Comparison of ENCODE assay signal across 16 cellular contexts in genomic region chr6:116012471-116012949, GRCh38. TPM values are rescaled to one million over a fixed set of nuclear protein-coding genes. Genes with fewer than 3 reads are reported as not detected.
DNase-seq lines count a peak whose midpoint lies in the region; ATAC-seq and TF ChIP-seq lines count a peak whose summit lies in the region.
"Had no signal": no experiment of that assay in that cellular context is flagged by ENCODE, and none has a peak within 500 bp of the region (broad histone marks: within the 10 kb centered on the region; RNA-seq: fewer than 3 reads in every experiment).

No MANE protein-coding gene starts in this region.

- no peak overlapping the region for H3K27ac Mint-ChIP-seq in progenitor cell of endocrine pancreas
- H3K27ac Mint-ChIP-seq: activated naive CD8-positive, alpha-beta T cell treated with anti-CD3 and anti-CD28 coated beads, Interleukin-2, amount 50 U/mL, for 24 hours had no signal

- in situ Hi-C loops in Caki2 (cut with HindIII; ENCODE audit: low pct_unique_long_range_greater_than_20kb, low sequenced_read_pairs), result loop anchor here (10.0 kb wide), 1 partner anchor 52 kb away; the partner anchor contains the start of gene FRK

- peaks cover 5% of the 10 kb centered on the region for H3K36me3 Mint-ChIP-seq in progenitor cell of endocrine pancreas (ENCODE audit: insufficient read depth)

- no peaks in the 10 kb centered on the region for H3K27me3 Mint-ChIP-seq in progenitor cell of endocrine pancreas

- H3K4me1 Mint-ChIP-seq in progenitor cell of endocrine pancreas (ENCODE audit: low read depth), result peaks cover 37% of the 10 kb centered on the region

- peaks cover 0 to 78% (median 26%) of the 10 kb centered on the region in 4 donors for H3K4me1 ChIP-seq in right lobe of liver

- 11% methylated on average over 1 of the region's 1 CpG for WGBS in right lobe of liver (ENCODE audit: insufficient coverage, low coverage, low lambda C conversion rate, missing lambda C conversion rate)

- H3K4me3 Mint-ChIP-seq in progenitor cell of endocrine pancreas (ENCODE audit: low read depth), result no peak overlapping the region
- H3K4me3 Mint-ChIP-seq: activated naive CD8-positive, alpha-beta T cell treated with anti-CD3 and anti-CD28 coated beads, Interleukin-2, amount 50 U/mL, for 24 hours; activated T-cell treated with anti-CD3 and anti-CD28 coated beads, Interleukin-2, amount 50 U/mL, for 4 hours had no signal

- H3K9me3 Mint-ChIP-seq in progenitor cell of endocrine pancreas (ENCODE audit: low read depth), result peaks cover 4% of the 10 kb centered on the region
- H3K9me3 Mint-ChIP-seq: activated naive CD8-positive, alpha-beta T cell treated with anti-CD3 and anti-CD28 coated beads, Interleukin-2, amount 50 U/mL, for 24 hours; activated T-cell treated with anti-CD3 and anti-CD28 coated beads, Interleukin-2, amount 50 U/mL, for 4 hours had no signal

- peak; percentile 52 to 79 (median 58) for ATAC-seq in right lobe of liver
- ATAC-seq: activated naive CD8-positive, alpha-beta T cell treated with anti-CD3 and anti-CD28 coated beads, Interleukin-2, amount 50 U/mL, for 24 hours; activated T-cell treated with anti-CD3 and anti-CD28 coated beads, Interleukin-2, amount 50 U/mL, for 4 hours; SK-N-SH treated with all-trans-retinoic acid at 6 μM for 48 hours; stimulated activated naive CD8-positive, alpha-beta T cell treated with anti-CD3 and anti-CD28 coated beads, Interleukin-15, Interleukin-2, amounts not matched to agents 100 U/mL and 50 U/mL, for 24 hours had no signal

- peak overlapping the region in 2 of 3 donors; percentile 52 to 55 for H3K27ac ChIP-seq in right lobe of liver
- H3K27ac ChIP-seq: HL-60 had no signal

- H3K9me3 ChIP-seq in right lobe of liver, result no peaks in the 10 kb centered on the region

- TF ChIP-seq POLR2A in right lobe of liver (IDR thresholded peaks at IDR 0.05), result no peak

- no peak overlapping the region for H3K4me3 ChIP-seq in choroid plexus epithelial cell (ENCODE audit: low read depth, low read length)
- H3K4me3 ChIP-seq in right lobe of liver, result no peak overlapping the region
- H3K4me3 ChIP-seq: coronary artery had no signal

- intact Hi-C loops in right lobe of liver (cut with DNase I), result loop anchor here in 1 of 2 donors (5.0 kb wide), 1 partner anchor 85 kb away; no protein-coding TSS in a partner anchor

- DNase-seq in Caki2 (ENCODE audit: low read depth) (peak; percentile 69), M059J (ENCODE audit: low read depth) (peak; percentile 68), choroid plexus epithelial cell (ENCODE audit: low read depth) (peak; percentile 60), right lobe of liver (peak in 2 of 3 donors; percentile 55 to 60), GM10266 (ENCODE audit: extremely low spot score) (no peak), progenitor cell of endocrine pancreas (ENCODE audit: low spot score, unreplicated experiment) (no peak), nucleus accumbens (lab: John Stamatoyannopoulos, UW) (no peak)
- DNase-seq in stimulated activated CD4-positive, alpha-beta T cell treated with anti-CD3 and anti-CD28 coated beads, Interleukin-4, amount 100 ng/mL, for 24 hours, result no peak
- DNase-seq: activated naive CD8-positive, alpha-beta T cell treated with anti-CD3 and anti-CD28 coated beads, Interleukin-2, amount 50 U/mL, for 24 hours; activated T-cell treated with anti-CD3 and anti-CD28 coated beads, Interleukin-2, amount 50 U/mL, for 4 hours; COR-L47; NCI-H1694 treated with DMSO at 0.1 percent for 48 hours; stimulated activated naive CD8-positive, alpha-beta T cell treated with anti-CD3 and anti-CD28 coated beads, Interleukin-15, Interleukin-2, amounts not matched to agents 100 U/mL and 50 U/mL, for 24 hours had no signal

- H3K27me3 ChIP-seq in right lobe of liver, result no peaks in the 10 kb centered on the region

- no peaks in the 10 kb centered on the region for H3K36me3 ChIP-seq in right lobe of liver

- no peak for TF ChIP-seq CTCF in choroid plexus epithelial cell (conservative IDR thresholded peaks at IDR 0.05; ENCODE audit: low read depth, low read length)
- TF ChIP-seq CTCF in right lobe of liver (IDR thresholded peaks at IDR 0.05), result peak in 1 of 4 donors; percentile 7
- TF ChIP-seq CTCF in GM10266 (IDR thresholded peaks at IDR 0.05; ENCODE audit: control insufficient read depth, insufficient read depth, low read depth, missing control alignments), result no peak
- no peak for TF ChIP-seq CTCF in progenitor cell of endocrine pancreas (IDR thresholded peaks at IDR 0.05; ENCODE audit: unreplicated experiment)

RNA-seq across cellular contexts. Expression of gene FRK, which starts 48.2 kb away (rescaled TPM):
- 5.0 and 5.1 TPM in 2 replicates for total RNA-seq in Caki2 (2014; rRNA removed; shearing (Covaris generic); ENCODE audit: low replicate concordance)
- 1.3 and 2.2 TPM in 2 replicates for total RNA-seq in M059J (2014; rRNA removed; shearing (Covaris generic))
- total RNA-seq in right lobe of liver, result 10 to 100 TPM in 4 of 6 experiments, 1 to 10 TPM in 2; 8.4 to 14.1 (median 11.9) TPM
- total RNA-seq in progenitor cell of endocrine pancreas, result 8.6 and 8.8 TPM in 2 replicates

Comparison
In these comparisons a context has a peak if more than half of its experiments do, and no peak if none do; other contexts are left out.
1. DNase-seq: peak in Caki2 (single experiment), M059J (single experiment), choroid plexus epithelial cell (single experiment) and right lobe of liver (2 of 3); none in stimulated activated CD4-positive, alpha-beta T cell treated with anti-CD3 and anti-CD28 coated beads, Interleukin-4, amount 100 ng/mL, for 24 hours (single experiment), GM10266 (single experiment), progenitor cell of endocrine pancreas (single experiment) and nucleus accumbens (0 of 56).